In the genomic region with DNA sequence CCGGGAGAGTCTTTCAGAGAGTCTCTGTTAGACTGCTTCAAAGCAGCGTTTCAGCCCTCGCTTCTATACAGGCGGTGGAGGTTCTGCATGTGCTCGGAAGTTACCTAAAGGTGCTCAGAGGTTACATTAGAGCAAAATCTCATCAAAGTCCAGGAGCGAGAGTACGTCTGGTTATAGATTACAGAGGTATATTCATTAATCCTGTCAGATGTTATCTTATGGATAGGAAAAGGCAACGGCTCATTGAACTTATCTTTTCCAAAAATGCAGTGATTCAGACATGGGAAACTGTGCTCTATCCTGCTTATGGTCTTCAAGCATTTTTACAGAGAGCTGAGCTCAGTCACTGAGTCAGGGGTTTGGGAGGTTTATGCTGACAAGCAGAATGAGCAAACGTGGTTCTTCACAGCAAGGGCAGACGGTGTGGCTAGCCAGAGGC, we compare ENCODE assay signal across 10 cellular contexts. TPM values are rescaled to one million over a fixed set of nuclear protein-coding genes. Genes with fewer than 3 reads are reported as not detected.
DNase-seq lines count a peak whose midpoint lies in the region; ATAC-seq, FAIRE-seq and TF ChIP-seq lines count a peak whose summit lies in the region.
"Had no signal": no experiment of that assay in that cellular context is flagged by ENCODE, and none has a peak within 500 bp of the region (broad histone marks: within the 10 kb centered on the region; RNA-seq: fewer than 3 reads in every experiment).

No MANE protein-coding gene starts in this region.

- H3K9me3 ChIP-seq in Panc1 (ENCODE audit: control insufficient read depth, insufficient read depth, low read depth, low read length): peaks cover 6% of the 10 kb centered on the region; the same call in 1 of the 2 replicates

- H3K4me3 ChIP-seq in Panc1 (ENCODE audit: low read depth in 2 of 2, low read length in 2 of 2) (no peak overlapping the region), fibroblast of mammary gland (ENCODE audit: control insufficient read depth, low read depth, low read length) (no peak overlapping the region)

- H3K27ac ChIP-seq in Panc1 (ENCODE audit: low read length): peak overlapping the region; percentile 82

- in situ Hi-C loops in Panc1 (cut with HindIII; ENCODE audit: low pct_unique_long_range_greater_than_20kb, low sequenced_read_pairs): no loop called here

- peak overlapping the region; percentile 5 to 22 (median 22) for H3K27ac Mint-ChIP-seq in nephron

- H3K4me1 Mint-ChIP-seq in nephron: peaks cover 26% of the 10 kb centered on the region

- ATAC-seq in Panc1: peak; percentile 77
- no peak for ATAC-seq in HG02759 (IDR thresholded peaks at IDR 0.05; ENCODE audit: unreplicated experiment)
- no peak for ATAC-seq in GM18867 (IDR thresholded peaks at IDR 0.05; ENCODE audit: unreplicated experiment)

- no peaks in the 10 kb centered on the region for H3K36me3 ChIP-seq in Panc1 (ENCODE audit: control insufficient read depth, insufficient read depth, low read length)

- no peaks in the 10 kb centered on the region for H3K27me3 ChIP-seq in Panc1 (ENCODE audit: control insufficient read depth, insufficient read depth, low read length)

- POLR2A ChIA-PET in Panc1 (lab: Charles Lee): no interaction called here

- no peak for DNase-seq in D721Med (ENCODE audit: insufficient read length, low spot score)
- DNase-seq in Panc1 (ENCODE audit: low read depth, low spot score): no peak
- DNase-seq in fibroblast of mammary gland (ENCODE audit: low read depth): peak; percentile 73
- no peak for DNase-seq in SW 1271 (lab: John Stamatoyannopoulos, UW)
- no peak for DNase-seq in NCI-H2107 treated with DMSO at 0.1 percent for 48 hours (lab: John Stamatoyannopoulos, UW; ENCODE audit: unreplicated experiment)
- DNase-seq: NCI-H1417 treated with DMSO at 0.1 percent for 48 hours had no signal

- TF ChIP-seq CTCF in D721Med (IDR thresholded peaks at IDR 0.05; ENCODE audit: insufficient read depth, missing control alignments) (no peak), Panc1 (IDR thresholded peaks at IDR 0.05) (no peak), fibroblast of mammary gland (conservative IDR thresholded peaks at IDR 0.05; ENCODE audit: control insufficient read depth, insufficient read depth, low read depth, low read length) (no peak), nephron (IDR thresholded peaks at IDR 0.05; ENCODE audit: unreplicated experiment in 3 of 3) (no peak)

- CTCF ChIA-PET in Panc1 (lab: Charles Lee): no interaction called here

- no peak overlapping the region for H3K4me3 Mint-ChIP-seq in nephron

- H3K36me3 Mint-ChIP-seq in nephron (ENCODE audit: low read depth): peaks cover 10% of the 10 kb centered on the region

- intact Hi-C loops in Panc1 (cut with micrococcal nuclease; ENCODE audit: unreplicated experiment): no loop called here

- peak; percentile 38 for FAIRE-seq in D721Med (lab: Jason Lieb, UNC)
- FAIRE-seq: H1 had no signal

- peaks cover 42% of the 10 kb centered on the region for H3K4me1 ChIP-seq in Panc1 (ENCODE audit: control insufficient read depth, insufficient read depth, low read length)

- BruUV-seq in Panc1 (replicated peaks; lab: Mats Ljungman, UMichigan): no TSS peak

- no peaks in the 10 kb centered on the region for H3K27me3 Mint-ChIP-seq in nephron (ENCODE audit: low read depth)

- peaks cover 7% of the 10 kb centered on the region for H3K9me3 Mint-ChIP-seq in nephron

RNA-seq across cellular contexts. Expression of gene ZBED5, which starts 9.1 kb away (rescaled TPM):
- total RNA-seq in Panc1 (2021; ENCODE audit: unreplicated experiment): 114 TPM
- polyA plus RNA-seq in Panc1 (2012; ENCODE audit: insufficient read length): 59.1 TPM

RNA-seq across cellular contexts. Expression of gene EIF4G2, which starts 58.2 kb away (rescaled TPM):
- 2,422 TPM for total RNA-seq in Panc1 (2021; ENCODE audit: unreplicated experiment)
- 1,612 TPM for polyA plus RNA-seq in Panc1 (2012; ENCODE audit: insufficient read length)
